ENCODE assay signal across 19 cellular contexts in the genomic region with DNA sequence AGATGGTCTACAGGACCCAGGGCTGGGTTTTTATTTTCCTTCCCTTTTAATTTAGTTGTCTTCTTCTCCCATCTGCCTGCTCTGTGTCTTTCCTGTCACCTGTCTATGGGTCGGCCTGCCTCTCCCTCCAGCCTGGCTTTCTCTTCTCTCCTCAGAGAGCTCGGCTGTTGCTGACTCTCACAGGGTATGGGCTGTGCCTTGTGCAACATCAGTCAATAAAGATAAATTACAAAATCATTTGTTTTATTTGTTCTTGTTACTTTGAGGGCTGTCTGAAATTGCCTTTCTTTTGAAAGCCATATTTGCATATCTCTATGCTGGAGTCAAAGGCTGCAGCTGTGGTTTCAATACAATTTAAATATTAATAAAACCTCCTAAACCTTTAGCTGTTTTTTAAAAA. TPM values are rescaled to one million over a fixed set of nuclear protein-coding genes. Genes with fewer than 3 reads are reported as not detected.
DNase-seq lines count a peak whose midpoint lies in the region; ATAC-seq and TF ChIP-seq lines count a peak whose summit lies in the region.
"Had no signal": no experiment of that assay in that cellular context is flagged by ENCODE, and none has a peak within 500 bp of the region (broad histone marks: within the 10 kb centered on the region; RNA-seq: fewer than 3 reads in every experiment).

No MANE protein-coding gene starts in this region.

- H3K36me3 ChIP-seq in ectodermal cell (ENCODE audit: control insufficient read depth, insufficient read depth, low read length): no peaks in the 10 kb centered on the region
- H3K36me3 ChIP-seq in liver (ENCODE audit: control insufficient read depth in 4 of 4, insufficient read depth in 3 of 4, low read depth in 1 of 4, low read length in 3 of 4): no peaks in the 10 kb centered on the region

- no peaks in the 10 kb centered on the region for H3K9me3 ChIP-seq in ectodermal cell (ENCODE audit: control insufficient read depth, low read length)
- no peaks in the 10 kb centered on the region for H3K9me3 ChIP-seq in liver (ENCODE audit: control insufficient read depth in 4 of 4, low read length in 3 of 4)
- H3K9me3 ChIP-seq: MG63, SJCRH30 had no signal

- ATAC-seq in Right ventricle myocardium superior (ENCODE audit: poor library complexity) (no peak), GM19035 (IDR thresholded peaks at IDR 0.05; ENCODE audit: unreplicated experiment) (no peak), GM21526 (IDR thresholded peaks at IDR 0.05; ENCODE audit: low FRiP score, unreplicated experiment) (no peak)
- ATAC-seq: GM12878 had no signal

- no peak for TF ChIP-seq CTCF in liver (IDR thresholded peaks at IDR 0.05; ENCODE audit: low read depth, low read length, missing input control)

- intact Hi-C loops in cardiac septum (cut with DNase I) (no loop called here), Right ventricle myocardium superior (cut with DNase I) (no loop called here)

- peak overlapping the region; percentile 63 for H3K27ac ChIP-seq in ectodermal cell (ENCODE audit: insufficient read depth, low read depth, low read length, poor library complexity, severe bottlenecking)
- peak overlapping the region; percentile 21 to 66 for H3K27ac ChIP-seq in liver (ENCODE audit: low read depth in 1 of 2, low read length in 2 of 2)
- H3K27ac ChIP-seq: KMS-11, SJCRH30 had no signal

- H3K27me3 ChIP-seq in ectodermal cell (ENCODE audit: control insufficient read depth, insufficient read depth, low read length, poor library complexity, severe bottlenecking) (no peaks in the 10 kb centered on the region), liver (ENCODE audit: control insufficient read depth in 4 of 4, insufficient read depth in 4 of 4, low read length in 3 of 4) (no peaks in the 10 kb centered on the region)
- H3K27me3 ChIP-seq: MG63, SJCRH30 had no signal

- no peak overlapping the region for H3K9ac ChIP-seq in liver (ENCODE audit: low read depth in 1 of 2, low read length in 2 of 2)
- H3K9ac ChIP-seq: KMS-11 had no signal

- H3K4me3 ChIP-seq in ectodermal cell (ENCODE audit: insufficient read depth, low read depth, low read length): no peak overlapping the region
- no peak overlapping the region for H3K4me3 ChIP-seq in liver (ENCODE audit: low read depth in 1 of 3, low read length in 3 of 3)
- H3K4me3 ChIP-seq: GM12878, MG63, SJCRH30 had no signal

- WGBS in ectodermal cell, 2 experiments: 66 to 73% methylated on average over 2 of the region's 2 CpGs
- 22% methylated on average over 2 of the region's 2 CpGs for WGBS in liver

- peak; percentile 50 to 67 for TF ChIP-seq RAD21 in liver (IDR thresholded peaks at IDR 0.05)

- DNase-seq in cardiac septum (ENCODE audit: low spot score) (peak; percentile 33), Right ventricle myocardium superior (no peak), AG08396 (ENCODE audit: low spot score) (no peak), NCI-H510A (lab: John Stamatoyannopoulos, UW) (no peak)
- DNase-seq: DMS79, MG63, NCI-H1092 treated with DMSO at 0.1 percent for 48 hours, NCI-H187, NCI-H446 treated with DMSO at 0.1 percent for 48 hours, OCI-M1, RPMI8226, SJCRH30 had no signal

- peaks cover 41% of the 10 kb centered on the region for H3K4me1 ChIP-seq in ectodermal cell (ENCODE audit: control insufficient read depth, insufficient read depth, low read length)
- peaks cover 5 to 32% (median 28%) of the 10 kb centered on the region in 4 donors for H3K4me1 ChIP-seq in liver (ENCODE audit: control insufficient read depth in 4 of 4, insufficient read depth in 4 of 4, low read length in 3 of 4)
- H3K4me1 ChIP-seq: SJCRH30 had no signal

TF ChIP-seq in liver, 16 proteins besides CTCF, POLR2A, EP300 and RAD21:
- TF ChIP-seq RXRA (IDR thresholded peaks at IDR 0.05) (peak; percentile 64 to 80), SP1 (IDR thresholded peaks at IDR 0.05) (peak; percentile 71), FOXA1 (IDR thresholded peaks at IDR 0.05) (peak; percentile 83), HNF4G (IDR thresholded peaks at IDR 0.05) (no peak), TAF1 (conservative IDR thresholded peaks at IDR 0.05) (peak; percentile 21), GABPA (IDR thresholded peaks at IDR 0.05 in 1 of 2, conservative IDR thresholded peaks at IDR 0.05 in 1 of 2) (peak in 1 of 2 donors; percentile 43), HNF4A (conservative IDR thresholded peaks at IDR 0.05) (peak; percentile 62 to 66), EGR1 (IDR thresholded peaks at IDR 0.05; ENCODE audit: low read depth in 2 of 2) (peak in 1 of 2 donors; percentile 41), JUND (IDR thresholded peaks at IDR 0.05) (peak in 1 of 2 donors; percentile 55), YY1 (IDR thresholded peaks at IDR 0.05) (peak; percentile 85), FOXA2 (IDR thresholded peaks at IDR 0.05) (peak; percentile 92), NR2F2 (IDR thresholded peaks at IDR 0.05) (peak; percentile 10)
- TF ChIP-seq, protein P1, sequence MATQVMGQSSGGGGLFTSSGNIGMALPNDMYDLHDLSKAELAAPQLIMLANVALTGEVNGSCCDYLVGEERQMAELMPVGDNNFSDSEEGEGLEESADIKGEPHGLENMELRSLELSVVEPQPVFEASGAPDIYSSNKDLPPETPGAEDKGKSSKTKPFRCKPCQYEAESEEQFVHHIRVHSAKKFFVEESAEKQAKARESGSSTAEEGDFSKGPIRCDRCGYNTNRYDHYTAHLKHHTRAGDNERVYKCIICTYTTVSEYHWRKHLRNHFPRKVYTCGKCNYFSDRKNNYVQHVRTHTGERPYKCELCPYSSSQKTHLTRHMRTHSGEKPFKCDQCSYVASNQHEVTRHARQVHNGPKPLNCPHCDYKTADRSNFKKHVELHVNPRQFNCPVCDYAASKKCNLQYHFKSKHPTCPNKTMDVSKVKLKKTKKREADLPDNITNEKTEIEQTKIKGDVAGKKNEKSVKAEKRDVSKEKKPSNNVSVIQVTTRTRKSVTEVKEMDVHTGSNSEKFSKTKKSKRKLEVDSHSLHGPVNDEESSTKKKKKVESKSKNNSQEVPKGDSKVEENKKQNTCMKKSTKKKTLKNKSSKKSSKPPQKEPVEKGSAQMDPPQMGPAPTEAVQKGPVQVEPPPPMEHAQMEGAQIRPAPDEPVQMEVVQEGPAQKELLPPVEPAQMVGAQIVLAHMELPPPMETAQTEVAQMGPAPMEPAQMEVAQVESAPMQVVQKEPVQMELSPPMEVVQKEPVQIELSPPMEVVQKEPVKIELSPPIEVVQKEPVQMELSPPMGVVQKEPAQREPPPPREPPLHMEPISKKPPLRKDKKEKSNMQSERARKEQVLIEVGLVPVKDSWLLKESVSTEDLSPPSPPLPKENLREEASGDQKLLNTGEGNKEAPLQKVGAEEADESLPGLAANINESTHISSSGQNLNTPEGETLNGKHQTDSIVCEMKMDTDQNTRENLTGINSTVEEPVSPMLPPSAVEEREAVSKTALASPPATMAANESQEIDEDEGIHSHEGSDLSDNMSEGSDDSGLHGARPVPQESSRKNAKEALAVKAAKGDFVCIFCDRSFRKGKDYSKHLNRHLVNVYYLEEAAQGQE (IDR thresholded peaks at IDR 0.05): peak; percentile 53
- TF ChIP-seq, protein P2, sequence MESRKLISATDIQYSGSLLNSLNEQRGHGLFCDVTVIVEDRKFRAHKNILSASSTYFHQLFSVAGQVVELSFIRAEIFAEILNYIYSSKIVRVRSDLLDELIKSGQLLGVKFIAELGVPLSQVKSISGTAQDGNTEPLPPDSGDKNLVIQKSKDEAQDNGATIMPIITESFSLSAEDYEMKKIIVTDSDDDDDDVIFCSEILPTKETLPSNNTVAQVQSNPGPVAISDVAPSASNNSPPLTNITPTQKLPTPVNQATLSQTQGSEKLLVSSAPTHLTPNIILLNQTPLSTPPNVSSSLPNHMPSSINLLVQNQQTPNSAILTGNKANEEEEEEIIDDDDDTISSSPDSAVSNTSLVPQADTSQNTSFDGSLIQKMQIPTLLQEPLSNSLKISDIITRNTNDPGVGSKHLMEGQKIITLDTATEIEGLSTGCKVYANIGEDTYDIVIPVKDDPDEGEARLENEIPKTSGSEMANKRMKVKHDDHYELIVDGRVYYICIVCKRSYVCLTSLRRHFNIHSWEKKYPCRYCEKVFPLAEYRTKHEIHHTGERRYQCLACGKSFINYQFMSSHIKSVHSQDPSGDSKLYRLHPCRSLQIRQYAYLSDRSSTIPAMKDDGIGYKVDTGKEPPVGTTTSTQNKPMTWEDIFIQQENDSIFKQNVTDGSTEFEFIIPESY (IDR thresholded peaks at IDR 0.05): peak; percentile 65
- TF ChIP-seq, protein P3, sequence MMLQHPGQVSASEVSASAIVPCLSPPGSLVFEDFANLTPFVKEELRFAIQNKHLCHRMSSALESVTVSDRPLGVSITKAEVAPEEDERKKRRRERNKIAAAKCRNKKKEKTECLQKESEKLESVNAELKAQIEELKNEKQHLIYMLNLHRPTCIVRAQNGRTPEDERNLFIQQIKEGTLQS (IDR thresholded peaks at IDR 0.05): peak; percentile 43
- TF ChIP-seq, protein P4, sequence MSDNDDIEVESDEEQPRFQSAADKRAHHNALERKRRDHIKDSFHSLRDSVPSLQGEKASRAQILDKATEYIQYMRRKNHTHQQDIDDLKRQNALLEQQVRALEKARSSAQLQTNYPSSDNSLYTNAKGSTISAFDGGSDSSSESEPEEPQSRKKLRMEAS (IDR thresholded peaks at IDR 0.05): peak; percentile 51

RNA-seq across cellular contexts. Expression of a gene that starts 15.6 kb away (rescaled TPM):
- total RNA-seq in cardiac septum (0.89 TPM), Right ventricle myocardium superior (0.65 TPM), liver (1 to 10 TPM; 1.9 to 2.8 TPM)
- polyA plus RNA-seq in ectodermal cell (2013, experiment 1 of 4): 48.5 TPM
- polyA plus RNA-seq in ectodermal cell (2013, experiment 2 of 4): 52.3 TPM
- 45.2 TPM for polyA plus RNA-seq in ectodermal cell (2013, experiment 3 of 4)
- 53.0 TPM for polyA plus RNA-seq in ectodermal cell (2013, experiment 4 of 4)
- polyA plus RNA-seq in liver: 1 to 10 TPM; 2.1 to 2.4 TPM
- total RNA-seq: GM12878 had no signal
- polyA plus RNA-seq: CD14-positive monocyte had no signal

RNA-seq across cellular contexts. Expression of a gene that starts 18.5 kb away (rescaled TPM):
- 81.3 TPM for total RNA-seq in cardiac septum
- total RNA-seq in Right ventricle myocardium superior: 89.7 TPM
- 172 TPM for polyA plus RNA-seq in ectodermal cell (2013, experiment 1 of 4)
- 167 TPM for polyA plus RNA-seq in ectodermal cell (2013, experiment 2 of 4)
- 123 TPM for polyA plus RNA-seq in ectodermal cell (2013, experiment 3 of 4)
- 142 TPM for polyA plus RNA-seq in ectodermal cell (2013, experiment 4 of 4)
- 10 to 100 TPM; 16.3 to 18.7 TPM for total RNA-seq in liver
- 10 to 100 TPM; 32.1 to 38.8 TPM for polyA plus RNA-seq in liver

RNA-seq across cellular contexts. Expression of a gene that starts 34.1 kb away (rescaled TPM):
- total RNA-seq in cardiac septum: 13.7 TPM
- total RNA-seq in Right ventricle myocardium superior: 14.4 TPM
- polyA plus RNA-seq in ectodermal cell (2013, experiment 1 of 4): 3.3 TPM
- 2.6 TPM for polyA plus RNA-seq in ectodermal cell (2013, experiment 2 of 4)
- 1.4 TPM for polyA plus RNA-seq in ectodermal cell (2013, experiment 3 of 4)
- 2.5 TPM for polyA plus RNA-seq in ectodermal cell (2013, experiment 4 of 4)
- 10 to 100 TPM; 11.9 to 20.7 TPM for total RNA-seq in liver
- polyA plus RNA-seq in liver: 10 to 100 TPM; 23.4 to 34.6 TPM
- total RNA-seq: SJCRH30 had no signal

RNA-seq across cellular contexts. Expression of a gene that starts 42.4 kb away (rescaled TPM):
- total RNA-seq in cardiac septum (536 TPM), Right ventricle myocardium superior (675 TPM), liver (100 to 1,000 TPM; 188 to 422 TPM)
- 1,519 TPM for polyA plus RNA-seq in ectodermal cell (2013, experiment 1 of 4)
- polyA plus RNA-seq in ectodermal cell (2013, experiment 2 of 4): 1,565 TPM
- 2,084 TPM for polyA plus RNA-seq in ectodermal cell (2013, experiment 3 of 4)
- 2,168 TPM for polyA plus RNA-seq in ectodermal cell (2013, experiment 4 of 4)
- 100 to 1,000 TPM; 463 to 928 TPM for polyA plus RNA-seq in liver
